27 cellular contexts compared by ENCODE assay signal in genomic region chrX:41234962-41235361, GRCh38.
"Had no signal": no experiment of that assay in that cellular context is flagged by ENCODE, and none has a peak within 500 bp of the region (broad histone marks: within the 10 kb centered on the region; RNA-seq: fewer than 3 reads in every experiment).

No MANE protein-coding gene starts in this region.

- H3K27ac Mint-ChIP-seq: activated CD4-positive, alpha-beta memory T cell treated with anti-CD3 and anti-CD28 coated beads, Interleukin-2, amount 10 ng/mL, durations not matched to agents 7 days and 5 days; activated CD4-positive, alpha-beta T cell treated with anti-CD3 and anti-CD28 coated beads, Interleukin-2, amount 10 ng/mL, durations not matched to agents 7 days and 5 days; activated T-cell treated with anti-CD3 and anti-CD28 coated beads, Interleukin-2, amount 50 U/mL, for 24 hours; activated T-helper 17 cell treated with anti-CD3 and anti-CD28 coated beads, Interleukin-2, amount 50 U/mL, for 72 hours; nephron; progenitor cell of endocrine pancreas had no signal

- H3K4me3 Mint-ChIP-seq: activated CD4-positive, alpha-beta memory T cell treated with anti-CD3 and anti-CD28 coated beads, Interleukin-2, amount 10 ng/mL, durations not matched to agents 7 days and 5 days; activated CD4-positive, alpha-beta T cell treated with anti-CD3 and anti-CD28 coated beads, Interleukin-2, amount 10 ng/mL, durations not matched to agents 7 days and 5 days; activated T-cell treated with anti-CD3 and anti-CD28 coated beads, Interleukin-2, amount 50 U/mL, for 24 hours; activated T-helper 17 cell treated with anti-CD3 and anti-CD28 coated beads, Interleukin-2, amount 50 U/mL, for 72 hours; nephron had no signal

- H3K9me3 ChIP-seq: breast epithelium, esophagus squamous epithelium, ovary, right lobe of liver, testis, transverse colon had no signal

- H3K4me1 ChIP-seq: breast epithelium, testis, transverse colon had no signal

- H3K4me1 Mint-ChIP-seq: activated T-helper 17 cell treated with anti-CD3 and anti-CD28 coated beads, Interleukin-2, amount 50 U/mL, for 72 hours had no signal

- H3K27ac ChIP-seq: breast epithelium, epithelial cell of prostate, esophagus squamous epithelium, ovary, right lobe of liver, testis, transverse colon, WERI-Rb-1 had no signal

- H3K36me3 ChIP-seq: breast epithelium, ovary, transverse colon had no signal

- FAIRE-seq: colon, endometrium had no signal

- ATAC-seq: activated T-helper 17 cell treated with anti-CD3 and anti-CD28 coated beads, Interleukin-2, amount 50 U/mL, for 72 hours; left ventricle myocardium superior; stimulated activated naive CD8-positive, alpha-beta T cell treated with anti-CD3 and anti-CD28 coated beads, Interleukin-15, Interleukin-2, amounts not matched to agents 100 U/mL and 50 U/mL, for 24 hours had no signal

- H3K9me3 Mint-ChIP-seq: activated CD4-positive, alpha-beta memory T cell treated with anti-CD3 and anti-CD28 coated beads, Interleukin-2, amount 10 ng/mL, durations not matched to agents 7 days and 5 days; activated CD4-positive, alpha-beta T cell treated with anti-CD3 and anti-CD28 coated beads, Interleukin-2, amount 10 ng/mL, durations not matched to agents 7 days and 5 days; activated T-cell treated with anti-CD3 and anti-CD28 coated beads, Interleukin-2, amount 50 U/mL, for 24 hours; activated T-helper 17 cell treated with anti-CD3 and anti-CD28 coated beads, Interleukin-2, amount 50 U/mL, for 72 hours; nephron had no signal

- H3K4me3 ChIP-seq: breast epithelium, esophagus squamous epithelium, ovary, right lobe of liver, testis, transverse colon had no signal

- DNase-seq: activated CD4-positive, alpha-beta memory T cell treated with anti-CD3 and anti-CD28 coated beads, Interleukin-2, amount 10 ng/mL, durations not matched to agents 7 days and 5 days; activated CD4-positive, alpha-beta T cell treated with anti-CD3 and anti-CD28 coated beads for 1 hour; activated CD4-positive, alpha-beta T cell treated with anti-CD3 and anti-CD28 coated beads, Interleukin-2, amount 10 ng/mL, durations not matched to agents 7 days and 5 days; activated CD8-positive, alpha-beta memory T cell treated with anti-CD3 and anti-CD28 coated beads, Interleukin-2, amount 50 U/mL, for 48 hours; activated gamma-delta T cell treated with Interleukin-2 at 50 U/mL for 16 hours; activated naive CD4-positive, alpha-beta T cell treated with anti-CD3 and anti-CD28 coated beads, Interleukin-2, amount 50 U/mL, for 16 hours; activated T-cell treated with anti-CD3 and anti-CD28 coated beads, Interleukin-2, amount 50 U/mL, for 24 hours; effector CD8-positive, alpha-beta T cell; esophagus squamous epithelium; foreskin melanocyte; islet precursor cell; left ventricle myocardium superior; ovary; right lobe of liver; stimulated activated CD4-positive, alpha-beta T cell treated with anti-CD3 and anti-CD28 coated beads, Interleukin-2, amount 100 ng/mL, for 48 hours; stimulated activated naive CD8-positive, alpha-beta T cell treated with anti-CD3 and anti-CD28 coated beads, Interleukin-15, Interleukin-2, amounts not matched to agents 100 U/mL and 50 U/mL, for 24 hours; T1000; testis; transverse colon; WERI-Rb-1 had no signal

- H3K27me3 Mint-ChIP-seq: activated CD4-positive, alpha-beta memory T cell treated with anti-CD3 and anti-CD28 coated beads, Interleukin-2, amount 10 ng/mL, durations not matched to agents 7 days and 5 days; activated CD4-positive, alpha-beta T cell treated with anti-CD3 and anti-CD28 coated beads, Interleukin-2, amount 10 ng/mL, durations not matched to agents 7 days and 5 days; activated T-helper 17 cell treated with anti-CD3 and anti-CD28 coated beads, Interleukin-2, amount 50 U/mL, for 72 hours; progenitor cell of endocrine pancreas had no signal

- H3K27me3 ChIP-seq: esophagus squamous epithelium, ovary, right lobe of liver, testis, transverse colon had no signal
